Comparison of ENCODE assay signal across 1 cellular context in the genomic region with DNA sequence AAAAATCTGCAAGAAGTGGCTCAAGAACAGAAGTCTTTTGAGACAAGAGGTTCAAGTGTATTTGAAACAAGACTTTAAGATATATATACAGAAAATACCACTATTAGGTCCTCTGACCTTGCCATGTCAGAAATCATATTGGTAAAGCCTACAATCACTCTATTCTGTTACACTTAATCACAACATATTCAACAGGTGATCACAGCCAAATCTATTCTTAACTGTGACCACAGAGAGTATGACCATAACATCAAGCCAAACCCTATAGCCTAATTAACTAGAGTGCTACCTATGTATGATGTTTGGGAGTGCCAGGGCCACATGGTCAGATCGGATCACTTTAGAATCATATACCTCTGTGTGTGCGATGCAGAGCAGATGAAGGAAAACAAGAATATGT.
TF ChIP-seq lines count a peak whose summit lies in the region.

No MANE protein-coding gene starts in this region.

TF ChIP-seq in GM23338, 12 proteins besides CTCF, POLR2A, EP300 and RAD21:
- TF ChIP-seq, protein P1, sequence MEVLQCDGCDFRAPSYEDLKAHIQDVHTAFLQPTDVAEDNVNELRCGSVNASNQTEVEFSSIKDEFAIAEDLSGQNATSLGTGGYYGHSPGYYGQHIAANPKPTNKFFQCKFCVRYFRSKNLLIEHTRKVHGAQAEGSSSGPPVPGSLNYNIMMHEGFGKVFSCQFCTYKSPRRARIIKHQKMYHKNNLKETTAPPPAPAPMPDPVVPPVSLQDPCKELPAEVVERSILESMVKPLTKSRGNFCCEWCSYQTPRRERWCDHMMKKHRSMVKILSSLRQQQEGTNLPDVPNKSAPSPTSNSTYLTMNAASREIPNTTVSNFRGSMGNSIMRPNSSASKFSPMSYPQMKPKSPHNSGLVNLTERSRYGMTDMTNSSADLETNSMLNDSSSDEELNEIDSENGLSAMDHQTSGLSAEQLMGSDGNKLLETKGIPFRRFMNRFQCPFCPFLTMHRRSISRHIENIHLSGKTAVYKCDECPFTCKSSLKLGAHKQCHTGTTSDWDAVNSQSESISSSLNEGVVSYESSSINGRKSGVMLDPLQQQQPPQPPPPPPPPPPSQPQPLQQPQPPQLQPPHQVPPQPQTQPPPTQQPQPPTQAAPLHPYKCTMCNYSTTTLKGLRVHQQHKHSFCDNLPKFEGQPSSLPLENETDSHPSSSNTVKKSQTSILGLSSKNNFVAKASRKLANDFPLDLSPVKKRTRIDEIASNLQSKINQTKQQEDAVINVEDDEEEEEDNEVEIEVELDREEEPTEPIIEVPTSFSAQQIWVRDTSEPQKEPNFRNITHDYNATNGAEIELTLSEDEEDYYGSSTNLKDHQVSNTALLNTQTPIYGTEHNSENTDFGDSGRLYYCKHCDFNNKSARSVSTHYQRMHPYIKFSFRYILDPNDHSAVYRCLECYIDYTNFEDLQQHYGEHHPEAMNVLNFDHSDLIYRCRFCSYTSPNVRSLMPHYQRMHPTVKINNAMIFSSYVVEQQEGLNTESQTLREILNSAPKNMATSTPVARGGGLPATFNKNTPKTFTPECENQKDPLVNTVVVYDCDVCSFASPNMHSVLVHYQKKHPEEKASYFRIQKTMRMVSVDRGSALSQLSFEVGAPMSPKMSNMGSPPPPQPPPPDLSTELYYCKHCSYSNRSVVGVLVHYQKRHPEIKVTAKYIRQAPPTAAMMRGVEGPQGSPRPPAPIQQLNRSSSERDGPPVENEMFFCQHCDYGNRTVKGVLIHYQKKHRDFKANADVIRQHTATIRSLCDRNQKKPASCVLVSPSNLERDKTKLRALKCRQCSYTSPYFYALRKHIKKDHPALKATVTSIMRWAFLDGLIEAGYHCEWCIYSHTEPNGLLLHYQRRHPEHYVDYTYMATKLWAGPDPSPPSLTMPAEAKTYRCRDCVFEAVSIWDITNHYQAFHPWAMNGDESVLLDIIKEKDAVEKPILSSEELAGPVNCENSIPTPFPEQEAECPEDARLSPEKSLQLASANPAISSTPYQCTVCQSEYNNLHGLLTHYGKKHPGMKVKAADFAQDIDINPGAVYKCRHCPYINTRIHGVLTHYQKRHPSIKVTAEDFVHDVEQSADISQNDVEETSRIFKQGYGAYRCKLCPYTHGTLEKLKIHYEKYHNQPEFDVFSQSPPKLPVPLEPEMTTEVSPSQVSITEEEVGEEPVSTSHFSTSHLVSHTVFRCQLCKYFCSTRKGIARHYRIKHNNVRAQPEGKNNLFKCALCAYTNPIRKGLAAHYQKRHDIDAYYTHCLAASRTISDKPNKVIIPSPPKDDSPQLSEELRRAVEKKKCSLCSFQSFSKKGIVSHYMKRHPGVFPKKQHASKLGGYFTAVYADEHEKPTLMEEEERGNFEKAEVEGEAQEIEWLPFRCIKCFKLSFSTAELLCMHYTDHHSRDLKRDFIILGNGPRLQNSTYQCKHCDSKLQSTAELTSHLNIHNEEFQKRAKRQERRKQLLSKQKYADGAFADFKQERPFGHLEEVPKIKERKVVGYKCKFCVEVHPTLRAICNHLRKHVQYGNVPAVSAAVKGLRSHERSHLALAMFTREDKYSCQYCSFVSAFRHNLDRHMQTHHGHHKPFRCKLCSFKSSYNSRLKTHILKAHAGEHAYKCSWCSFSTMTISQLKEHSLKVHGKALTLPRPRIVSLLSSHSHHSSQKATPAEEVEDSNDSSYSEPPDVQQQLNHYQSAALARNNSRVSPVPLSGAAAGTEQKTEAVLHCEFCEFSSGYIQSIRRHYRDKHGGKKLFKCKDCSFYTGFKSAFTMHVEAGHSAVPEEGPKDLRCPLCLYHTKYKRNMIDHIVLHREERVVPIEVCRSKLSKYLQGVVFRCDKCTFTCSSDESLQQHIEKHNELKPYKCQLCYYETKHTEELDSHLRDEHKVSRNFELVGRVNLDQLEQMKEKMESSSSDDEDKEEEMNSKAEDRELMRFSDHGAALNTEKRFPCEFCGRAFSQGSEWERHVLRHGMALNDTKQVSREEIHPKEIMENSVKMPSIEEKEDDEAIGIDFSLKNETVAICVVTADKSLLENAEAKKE (CRISPR knock-in tag; IDR thresholded peaks at IDR 0.05), result no peak
- TF ChIP-seq, protein P2, sequence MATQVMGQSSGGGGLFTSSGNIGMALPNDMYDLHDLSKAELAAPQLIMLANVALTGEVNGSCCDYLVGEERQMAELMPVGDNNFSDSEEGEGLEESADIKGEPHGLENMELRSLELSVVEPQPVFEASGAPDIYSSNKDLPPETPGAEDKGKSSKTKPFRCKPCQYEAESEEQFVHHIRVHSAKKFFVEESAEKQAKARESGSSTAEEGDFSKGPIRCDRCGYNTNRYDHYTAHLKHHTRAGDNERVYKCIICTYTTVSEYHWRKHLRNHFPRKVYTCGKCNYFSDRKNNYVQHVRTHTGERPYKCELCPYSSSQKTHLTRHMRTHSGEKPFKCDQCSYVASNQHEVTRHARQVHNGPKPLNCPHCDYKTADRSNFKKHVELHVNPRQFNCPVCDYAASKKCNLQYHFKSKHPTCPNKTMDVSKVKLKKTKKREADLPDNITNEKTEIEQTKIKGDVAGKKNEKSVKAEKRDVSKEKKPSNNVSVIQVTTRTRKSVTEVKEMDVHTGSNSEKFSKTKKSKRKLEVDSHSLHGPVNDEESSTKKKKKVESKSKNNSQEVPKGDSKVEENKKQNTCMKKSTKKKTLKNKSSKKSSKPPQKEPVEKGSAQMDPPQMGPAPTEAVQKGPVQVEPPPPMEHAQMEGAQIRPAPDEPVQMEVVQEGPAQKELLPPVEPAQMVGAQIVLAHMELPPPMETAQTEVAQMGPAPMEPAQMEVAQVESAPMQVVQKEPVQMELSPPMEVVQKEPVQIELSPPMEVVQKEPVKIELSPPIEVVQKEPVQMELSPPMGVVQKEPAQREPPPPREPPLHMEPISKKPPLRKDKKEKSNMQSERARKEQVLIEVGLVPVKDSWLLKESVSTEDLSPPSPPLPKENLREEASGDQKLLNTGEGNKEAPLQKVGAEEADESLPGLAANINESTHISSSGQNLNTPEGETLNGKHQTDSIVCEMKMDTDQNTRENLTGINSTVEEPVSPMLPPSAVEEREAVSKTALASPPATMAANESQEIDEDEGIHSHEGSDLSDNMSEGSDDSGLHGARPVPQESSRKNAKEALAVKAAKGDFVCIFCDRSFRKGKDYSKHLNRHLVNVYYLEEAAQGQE (IDR thresholded peaks at IDR 0.05; ENCODE audit: unreplicated experiment), result no peak
- TF ChIP-seq JUNB (IDR thresholded peaks at IDR 0.05; ENCODE audit: unreplicated experiment) (no peak), EZH2phosphoT487 (IDR thresholded peaks at IDR 0.05; ENCODE audit: unreplicated experiment) (no peak), STAT1 (IDR thresholded peaks at IDR 0.05; ENCODE audit: unreplicated experiment) (no peak), CREB1 (CRISPR knock-in tag; IDR thresholded peaks at IDR 0.05; ENCODE audit: low read depth) (no peak), NANOG (IDR thresholded peaks at IDR 0.05; ENCODE audit: borderline replicate concordance) (no peak), EZH2 (IDR thresholded peaks at IDR 0.05; ENCODE audit: low read depth, unreplicated experiment) (no peak), POLR2AphosphoS5 (IDR thresholded peaks at IDR 0.05; ENCODE audit: low read depth) (no peak), ZNF331 (CRISPR knock-in tag; IDR thresholded peaks at IDR 0.05; ENCODE audit: low read depth) (no peak), ZNF114 (CRISPR knock-in tag; IDR thresholded peaks at IDR 0.05) (no peak)
- TF ChIP-seq, protein P3, sequence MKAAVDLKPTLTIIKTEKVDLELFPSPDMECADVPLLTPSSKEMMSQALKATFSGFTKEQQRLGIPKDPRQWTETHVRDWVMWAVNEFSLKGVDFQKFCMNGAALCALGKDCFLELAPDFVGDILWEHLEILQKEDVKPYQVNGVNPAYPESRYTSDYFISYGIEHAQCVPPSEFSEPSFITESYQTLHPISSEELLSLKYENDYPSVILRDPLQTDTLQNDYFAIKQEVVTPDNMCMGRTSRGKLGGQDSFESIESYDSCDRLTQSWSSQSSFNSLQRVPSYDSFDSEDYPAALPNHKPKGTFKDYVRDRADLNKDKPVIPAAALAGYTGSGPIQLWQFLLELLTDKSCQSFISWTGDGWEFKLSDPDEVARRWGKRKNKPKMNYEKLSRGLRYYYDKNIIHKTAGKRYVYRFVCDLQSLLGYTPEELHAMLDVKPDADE (IDR thresholded peaks at IDR 0.05), result no peak
